In genomic region chr17:44326867-44327444, GRCh38 we compare ENCODE assay signal across 7 cellular contexts. TPM values are rescaled to one million over a fixed set of nuclear protein-coding genes. Genes with fewer than 3 reads are reported as not detected.
A peak's percentile ranks its signal among the peaks of the same experiment; 100 is the strongest.
DNase-seq lines count a peak whose midpoint lies in the region; ATAC-seq and TF ChIP-seq lines count a peak whose summit lies in the region.

No MANE protein-coding gene starts in this region.

- H3K36me3 ChIP-seq in WERI-Rb-1 (peaks cover 13% of the 10 kb centered on the region), breast epithelium (no peaks in the 10 kb centered on the region)

- intact Hi-C loops in breast epithelium (cut with DNase I; ENCODE audit: low total_unique reads): loop anchor here (5.0 kb wide), 1 partner anchor 115 kb away; no protein-coding TSS in a partner anchor

- H3K27ac ChIP-seq in WERI-Rb-1 (0 out of 2 replicates have a peak overlapping the region, but pooled peaks have one; percentile 2), breast epithelium (peak overlapping the region; percentile 92 to 98)

- DNase-seq in NCI-H2227 treated with DMSO at 0.1 percent for 48 hours (lab: John Stamatoyannopoulos, UW) (peak; percentile 91), WERI-Rb-1 (peak; percentile 99), breast epithelium (ENCODE audit: low spot score in 2 of 2) (peak; percentile 95 to 96), islet precursor cell (peak; percentile 99)
- DNase-seq in stimulated activated CD4-positive, alpha-beta T cell treated with anti-CD3 and anti-CD28 coated beads, Interleukin-12 subunit alpha, Interleukin-12 subunit beta, amount 100 ng/mL, for 48 hours (ENCODE audit: low read depth in 2 of 3, low spot score in 1 of 3): peak; percentile 84 to 89 (median 88)

- H3K4me1 ChIP-seq in breast epithelium: peaks cover 2 to 8% of the 10 kb centered on the region in 2 donors

- TF ChIP-seq POLR2A in breast epithelium (IDR thresholded peaks at IDR 0.05): no peak

- no peak overlapping the region for H3K4me3 ChIP-seq in WERI-Rb-1 (ENCODE audit: low read depth, low read length)
- peak overlapping the region; percentile 93 to 99 (median 94) for H3K4me3 ChIP-seq in breast epithelium

- peaks cover 8% of the 10 kb centered on the region for H3K9me3 ChIP-seq in WERI-Rb-1 (ENCODE audit: severe bottlenecking)
- H3K9me3 ChIP-seq in breast epithelium: no peaks in the 10 kb centered on the region

- TF ChIP-seq CTCF in WERI-Rb-1 (IDR thresholded peaks at IDR 0.05; ENCODE audit: low read depth, low read length) (no peak), breast epithelium (IDR thresholded peaks at IDR 0.05) (no peak)

- peak; percentile 45 for ATAC-seq in GM18502 (IDR thresholded peaks at IDR 0.05; ENCODE audit: poor library complexity, unreplicated experiment)
- peak; percentile 43 for ATAC-seq in HG03135 (IDR thresholded peaks at IDR 0.05; ENCODE audit: unreplicated experiment)

- H3K27me3 ChIP-seq in WERI-Rb-1 (ENCODE audit: insufficient read depth, low read depth, severe bottlenecking): no peaks in the 10 kb centered on the region
- no peaks in the 10 kb centered on the region for H3K27me3 ChIP-seq in breast epithelium

RNA-seq across cellular contexts. Expression of gene SLC25A39, which starts 2.3 kb away (rescaled TPM):
- 10 to 100 TPM; 53.1 to 88.2 (median 64.2) TPM for total RNA-seq in breast epithelium

RNA-seq across cellular contexts. Expression of gene GRN, which starts 18.1 kb away (rescaled TPM):
- total RNA-seq in breast epithelium: 100 to 1,000 TPM; 166 to 372 (median 252) TPM

RNA-seq across cellular contexts. Expression of gene RUNDC3A, which starts 18.6 kb away (rescaled TPM):
- total RNA-seq in breast epithelium: 1 to 10 TPM in 1 of 3 donors, under 1 TPM in 1, not detected in 1; 0.48 to 1.6 TPM

RNA-seq across cellular contexts. Expression of gene FAM171A2, which starts 36.7 kb away (rescaled TPM):
- total RNA-seq in breast epithelium: 1 to 10 TPM in 2 of 3 donors, under 1 TPM in 1; 0.88 to 2.9 (median 2.7) TPM

RNA-seq across cellular contexts. Expression of gene SLC4A1, which starts 59.0 kb away (rescaled TPM):
- total RNA-seq in breast epithelium: under 1 TPM in 1 of 3 donors, not detected in 2; 0.33 TPM
